1 cellular context compared by ENCODE assay signal in genomic region chr6:43405354-43405753, GRCh38.
TF ChIP-seq lines count a peak whose summit lies in the region.

No MANE protein-coding gene starts in this region.

TF ChIP-seq in SK-N-SH treated with all-trans-retinoic acid at 6 μM for 48 hours, 23 proteins besides CTCF, POLR2A, EP300 and RAD21 (continued from another document):
- TF ChIP-seq, protein P1, sequence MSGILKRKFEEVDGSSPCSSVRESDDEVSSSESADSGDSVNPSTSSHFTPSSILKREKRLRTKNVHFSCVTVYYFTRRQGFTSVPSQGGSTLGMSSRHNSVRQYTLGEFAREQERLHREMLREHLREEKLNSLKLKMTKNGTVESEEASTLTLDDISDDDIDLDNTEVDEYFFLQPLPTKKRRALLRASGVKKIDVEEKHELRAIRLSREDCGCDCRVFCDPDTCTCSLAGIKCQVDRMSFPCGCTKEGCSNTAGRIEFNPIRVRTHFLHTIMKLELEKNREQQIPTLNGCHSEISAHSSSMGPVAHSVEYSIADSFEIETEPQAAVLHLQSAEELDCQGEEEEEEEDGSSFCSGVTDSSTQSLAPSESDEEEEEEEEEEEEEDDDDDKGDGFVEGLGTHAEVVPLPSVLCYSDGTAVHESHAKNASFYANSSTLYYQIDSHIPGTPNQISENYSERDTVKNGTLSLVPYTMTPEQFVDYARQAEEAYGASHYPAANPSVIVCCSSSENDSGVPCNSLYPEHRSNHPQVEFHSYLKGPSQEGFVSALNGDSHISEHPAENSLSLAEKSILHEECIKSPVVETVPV (CRISPR knock-in tag; IDR thresholded peaks at IDR 0.05) = no peak
- TF ChIP-seq ESRRG (CRISPR knock-in tag; IDR thresholded peaks at IDR 0.05) (no peak), TOX (CRISPR knock-in tag; IDR thresholded peaks at IDR 0.05; ENCODE audit: borderline replicate concordance) (no peak), ZFP30 (CRISPR knock-in tag; IDR thresholded peaks at IDR 0.05) (no peak), ZNF70 (CRISPR knock-in tag; IDR thresholded peaks at IDR 0.05) (no peak), PPARA (CRISPR knock-in tag; IDR thresholded peaks at IDR 0.05; ENCODE audit: borderline replicate concordance) (no peak)
